In the genomic region with DNA sequence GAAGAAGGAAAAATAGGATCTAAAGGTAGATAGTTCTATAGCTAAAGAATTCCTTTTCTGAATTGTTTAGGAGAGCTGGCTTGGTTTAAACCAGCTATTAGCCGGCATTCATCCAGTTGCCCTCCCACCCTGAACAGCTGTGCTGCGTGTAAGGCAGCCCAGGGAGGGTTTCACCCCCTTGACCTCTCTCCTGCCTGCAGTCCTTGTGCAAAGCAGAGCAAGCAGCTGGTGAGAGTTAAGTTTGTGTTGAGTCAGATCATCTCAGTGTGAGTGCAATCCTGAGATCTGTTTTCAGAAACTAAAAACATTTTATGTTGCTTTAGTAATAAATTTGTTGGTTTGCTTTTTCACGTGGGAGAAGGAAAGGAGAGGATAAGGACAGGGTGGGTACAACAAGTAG, we compare ENCODE assay signal across 10 cellular contexts. TPM values are rescaled to one million over a fixed set of nuclear protein-coding genes. Genes with fewer than 3 reads are reported as not detected.
DNase-seq lines count a peak whose midpoint lies in the region; ATAC-seq and TF ChIP-seq lines count a peak whose summit lies in the region.
"Had no signal": no experiment of that assay in that cellular context is flagged by ENCODE, and none has a peak within 500 bp of the region (broad histone marks: within the 10 kb centered on the region; RNA-seq: fewer than 3 reads in every experiment).

No MANE protein-coding gene starts in this region.

- CTCF ChIA-PET in PC-3 (lab: Charles Lee), result no interaction called here

- H3K9me2 ChIP-seq in PC-3 (replicated peaks; ENCODE audit: low read length), result no peaks in the 10 kb centered on the region

- BruUV-seq in PC-3 (replicated peaks; lab: Mats Ljungman, UMichigan), result no TSS peak

- POLR2A ChIA-PET in PC-3 (lab: Charles Lee; ENCODE audit: unreplicated experiment), result no interaction called here

- ATAC-seq in RWPE2 (ENCODE audit: low read depth) (no peak), PC-3 (no peak), HG02973 (IDR thresholded peaks at IDR 0.05; ENCODE audit: unreplicated experiment) (no peak), GM21528 (IDR thresholded peaks at IDR 0.05; ENCODE audit: low FRiP score, unreplicated experiment) (no peak)

- H3K4me3 ChIP-seq in RWPE2 (ENCODE audit: severe bottlenecking), result no peak overlapping the region
- H3K4me3 ChIP-seq in rectal smooth muscle tissue (ENCODE audit: low read length), result no peak overlapping the region
- H3K4me3 ChIP-seq in PC-3 (ENCODE audit: low read length), result no peak overlapping the region
- H3K4me3 ChIP-seq: pancreas had no signal

- H3K9me3 ChIP-seq in RWPE2 (ENCODE audit: severe bottlenecking), result no peaks in the 10 kb centered on the region
- no peaks in the 10 kb centered on the region for H3K9me3 ChIP-seq in PC-3 (ENCODE audit: low read length)
- H3K9me3 ChIP-seq: pancreas had no signal

- H4K20me1 ChIP-seq in PC-3 (ENCODE audit: low read length), result no peaks in the 10 kb centered on the region

- H3K36me3 ChIP-seq in RWPE2 (ENCODE audit: low read depth) (peaks cover 4% of the 10 kb centered on the region; the same call in 1 of the 2 replicates), rectal smooth muscle tissue (ENCODE audit: control insufficient read depth, insufficient read depth, low read length) (no peaks in the 10 kb centered on the region), PC-3 (ENCODE audit: low read depth, low read length) (no peaks in the 10 kb centered on the region)
- H3K36me3 ChIP-seq: pancreas had no signal

- H3K27me3 ChIP-seq in RWPE2 (ENCODE audit: insufficient read depth, poor library complexity, severe bottlenecking) (no peaks in the 10 kb centered on the region), rectal smooth muscle tissue (ENCODE audit: control insufficient read depth, insufficient read depth, low read length) (no peaks in the 10 kb centered on the region), PC-3 (ENCODE audit: low read length) (no peaks in the 10 kb centered on the region)
- H3K27me3 ChIP-seq: pancreas had no signal

- DNase-seq in EL (peak; percentile 88), RWPE2 (ENCODE audit: low spot score) (no peak), fibroblast of gingiva (ENCODE audit: low read depth) (peak; percentile 96), PC-3 (no peak), nucleus accumbens (lab: John Stamatoyannopoulos, UW) (no peak)
- DNase-seq: activated B cell treated with CpG ODN at 0.5 μM for 24 hours had no signal

- H2AFZ ChIP-seq in PC-3 (ENCODE audit: low read length), result no peak overlapping the region

- H3K4me2 ChIP-seq in PC-3 (ENCODE audit: low read length), result no peak overlapping the region

- intact Hi-C loops in PC-3 (cut with micrococcal nuclease), result loop anchor here (5.0 kb wide), 1 partner anchor 44 kb away; no protein-coding TSS in a partner anchor

- peaks cover 24% of the 10 kb centered on the region for H3K4me1 ChIP-seq in RWPE2 (ENCODE audit: insufficient read depth, poor library complexity, severe bottlenecking)
- peaks cover 3% of the 10 kb centered on the region for H3K4me1 ChIP-seq in rectal smooth muscle tissue (ENCODE audit: control insufficient read depth, insufficient read depth, low read length)
- H3K4me1 ChIP-seq in PC-3 (ENCODE audit: insufficient read depth, low read length), result peaks cover 29% of the 10 kb centered on the region

- no peaks in the 10 kb centered on the region for H3F3A ChIP-seq in PC-3 (ENCODE audit: low read length, unreplicated experiment)

- H3K27ac ChIP-seq in RWPE2 (ENCODE audit: poor library complexity, severe bottlenecking) (peak overlapping the region; percentile 50), rectal smooth muscle tissue (ENCODE audit: low read depth, low read length) (peak overlapping the region; percentile 24), PC-3 (ENCODE audit: low read length) (no peak overlapping the region)

- H3K79me2 ChIP-seq in PC-3 (ENCODE audit: low read length), result peaks cover 34% of the 10 kb centered on the region

- H3K9ac ChIP-seq in rectal smooth muscle tissue (ENCODE audit: low read length) (no peak overlapping the region), PC-3 (ENCODE audit: low read length) (no peak overlapping the region)

- TF ChIP-seq CTCF in RWPE2 (IDR thresholded peaks at IDR 0.05; ENCODE audit: poor library complexity, severe bottlenecking) (no peak), PC-3 (conservative IDR thresholded peaks at IDR 0.05; ENCODE audit: low read depth, low read length) (no peak)

RNA-seq across cellular contexts. Expression of gene SLC25A25, which starts 13.0 kb away (rescaled TPM):
- 25.2 and 37.0 TPM in 2 replicates for total RNA-seq in PC-3 (2014; rRNA removed)

RNA-seq across cellular contexts. Expression of gene NAIF1, which starts 13.9 kb away (rescaled TPM):
- 8.4 and 11.1 TPM in 2 replicates for total RNA-seq in PC-3 (2014; rRNA removed)

RNA-seq across cellular contexts. Expression of gene PTGES2, which starts 46.5 kb away (rescaled TPM):
- total RNA-seq in PC-3 (2014; rRNA removed), result 250 and 258 TPM in 2 replicates

Comparison
In these comparisons a context has a peak if more than half of its experiments do, and no peak if none do; other contexts are left out.
1. DNase-seq: peak in EL (single experiment) and fibroblast of gingiva (single experiment); none in RWPE2 (single experiment), PC-3 (single experiment) and nucleus accumbens (0 of 56).